In the genomic region with DNA sequence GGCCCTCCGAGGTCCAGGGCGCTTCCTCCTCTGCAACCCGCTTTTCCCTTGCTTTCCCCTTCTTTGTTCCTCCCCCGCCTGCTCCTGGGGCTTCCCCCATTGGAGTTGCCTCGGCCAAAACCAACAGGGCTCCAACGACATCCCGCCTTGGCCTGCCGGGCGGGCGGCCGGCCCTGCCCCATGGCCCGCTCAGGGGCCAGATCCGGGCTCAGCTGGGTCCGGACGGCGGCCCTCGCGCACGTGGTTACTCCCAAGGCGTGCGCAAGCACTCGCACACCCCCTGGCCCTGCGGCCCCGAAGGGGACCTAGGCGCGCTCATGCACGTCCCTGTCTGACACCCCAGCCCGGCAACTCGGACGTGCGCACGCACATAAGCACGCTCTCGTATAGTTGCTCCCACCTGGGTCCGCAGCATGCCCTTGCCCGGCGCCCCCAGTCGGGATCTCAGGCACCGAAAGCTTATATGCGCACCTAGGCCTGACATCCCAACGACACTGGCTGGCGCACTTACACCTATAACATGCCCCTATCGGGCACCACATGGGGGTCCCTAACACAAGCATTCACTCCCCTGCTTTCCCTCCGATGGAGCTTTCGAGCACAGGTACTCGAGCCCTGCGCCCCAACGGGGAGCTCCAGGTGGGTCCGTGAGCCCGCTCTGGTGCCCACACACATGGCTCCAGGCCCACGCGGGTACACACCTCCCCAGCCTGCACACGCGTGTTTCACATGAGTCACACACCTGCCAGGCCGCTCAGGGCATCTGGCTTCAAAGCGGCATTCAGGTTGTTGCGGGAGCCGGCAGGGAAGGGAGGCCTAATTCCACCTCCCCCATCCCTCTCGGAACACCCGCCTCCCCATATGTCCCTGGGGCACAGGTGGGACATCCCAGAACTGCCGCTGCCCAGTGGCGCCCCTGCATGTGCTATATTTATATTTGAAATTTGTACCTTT, we compare ENCODE assay signal across 16 cellular contexts. TPM values are rescaled to one million over a fixed set of nuclear protein-coding genes. Genes with fewer than 3 reads are reported as not detected.
DNase-seq lines count a peak whose midpoint lies in the region; ATAC-seq, FAIRE-seq and TF ChIP-seq lines count a peak whose summit lies in the region.
"Had no signal": no experiment of that assay in that cellular context is flagged by ENCODE, and none has a peak within 500 bp of the region (broad histone marks: within the 10 kb centered on the region; RNA-seq: fewer than 3 reads in every experiment).

No MANE protein-coding gene starts in this region.

- H3K27ac ChIP-seq in GM23248 (no peak overlapping the region), caudate nucleus (ENCODE audit: low read depth, low read length) (peak overlapping the region; percentile 6), keratinocyte (ENCODE audit: control insufficient read depth, insufficient read depth, low read length) (peak overlapping the region; percentile 33), stomach (peak overlapping the region; percentile 59 to 94 (median 90)), Karpas-422 (ENCODE audit: low read length) (no peak overlapping the region)
- H3K27ac ChIP-seq: foreskin keratinocyte had no signal

- H3K9me1 ChIP-seq in keratinocyte (ENCODE audit: control insufficient read depth, extremely low read depth, insufficient read depth, low read length), result no peaks in the 10 kb centered on the region

- intact Hi-C loops in stomach (cut with DNase I; ENCODE audit: low total_unique reads), result no loop called here

- H3K36me3 ChIP-seq in GM23248 (ENCODE audit: low read depth) (no peaks in the 10 kb centered on the region), keratinocyte (ENCODE audit: control insufficient read depth in 2 of 2, extremely low read depth in 1 of 2, insufficient read depth in 2 of 2, low read length in 2 of 2) (no peaks in the 10 kb centered on the region), stomach (no peaks in the 10 kb centered on the region), Karpas-422 (ENCODE audit: insufficient read depth, low read length) (no peaks in the 10 kb centered on the region)
- H3K36me3 ChIP-seq: BE2C, HAP-1 had no signal

- no peak overlapping the region for H3K27ac Mint-ChIP-seq in activated CD4-positive, alpha-beta memory T cell treated with anti-CD3 and anti-CD28 coated beads, Interleukin-2, amount 10 ng/mL, durations not matched to agents 7 days and 5 days

- no peaks in the 10 kb centered on the region for H3K9me3 Mint-ChIP-seq in activated CD4-positive, alpha-beta memory T cell treated with anti-CD3 and anti-CD28 coated beads, Interleukin-2, amount 10 ng/mL, durations not matched to agents 7 days and 5 days

- H4K20me1 ChIP-seq in GM23248 (ENCODE audit: insufficient read depth), result no peaks in the 10 kb centered on the region
- H4K20me1 ChIP-seq in keratinocyte (ENCODE audit: control insufficient read depth, extremely low read depth, insufficient read depth, low read length), result no peaks in the 10 kb centered on the region
- H4K20me1 ChIP-seq in Karpas-422 (ENCODE audit: insufficient read depth, low read depth, low read length), result no peaks in the 10 kb centered on the region

- H3K9me3 ChIP-seq in GM23248 (ENCODE audit: low read depth) (no peaks in the 10 kb centered on the region), keratinocyte (ENCODE audit: control insufficient read depth, low read depth, low read length) (no peaks in the 10 kb centered on the region), stomach (no peaks in the 10 kb centered on the region), Karpas-422 (ENCODE audit: low read length) (no peaks in the 10 kb centered on the region)
- H3K9me3 ChIP-seq: BE2C, HAP-1 had no signal

- H3K4me1 ChIP-seq in GM23248 (ENCODE audit: insufficient read depth) (peaks cover 29% of the 10 kb centered on the region), keratinocyte (ENCODE audit: control insufficient read depth, extremely low read depth, insufficient read depth, low read length) (peaks cover 82% of the 10 kb centered on the region), stomach (peaks cover 94 to 100% (median 99%) of the 10 kb centered on the region in 4 donors), Karpas-422 (ENCODE audit: low read length) (0 out of 2 replicates have a peak, but pooled peaks cover 4% of the 10 kb centered on the region)
- H3K4me1 ChIP-seq: HAP-1 had no signal

- in situ Hi-C loops in GM23248 (cut with MboI), result no loop called here

- TF ChIP-seq CTCF in keratinocyte (optimal IDR thresholded peaks at IDR 0.05 in 1 of 3, IDR thresholded peaks at IDR 0.05 in 1 of 3, conservative IDR thresholded peaks at IDR 0.05 in 1 of 3; ENCODE audit: extremely low read depth in 1 of 3, insufficient read depth in 2 of 3, low read length in 3 of 3) (no peak), stomach (IDR thresholded peaks at IDR 0.05) (no peak)

- H3K9me2 ChIP-seq in GM23248 (ENCODE audit: insufficient read depth) (no peaks in the 10 kb centered on the region), Karpas-422 (replicated peaks; ENCODE audit: insufficient read depth, low read length) (no peaks in the 10 kb centered on the region)

- H3K36me3 Mint-ChIP-seq in activated CD4-positive, alpha-beta memory T cell treated with anti-CD3 and anti-CD28 coated beads, Interleukin-2, amount 10 ng/mL, durations not matched to agents 7 days and 5 days (ENCODE audit: low read depth), result peaks cover 2% of the 10 kb centered on the region

- POLR2A ChIA-PET in activated CD4-positive, alpha-beta memory T cell treated with anti-CD3 and anti-CD28 coated beads, Interleukin-2, amount 10 ng/mL, durations not matched to agents 7 days and 5 days (lab: Charles Lee), result no interaction called here

- H3K4me2 ChIP-seq in GM23248 (ENCODE audit: unreplicated experiment) (no peak overlapping the region), keratinocyte (ENCODE audit: control insufficient read depth, extremely low read depth, insufficient read depth, low read depth, low read length) (peak overlapping the region; percentile 32), Karpas-422 (ENCODE audit: low read depth, low read length, poor library complexity, severe bottlenecking) (no peak overlapping the region)

- no peak for FAIRE-seq in keratinocyte (lab: Jason Lieb, UNC)

- dilution Hi-C loops in keratinocyte (cut with MboI; ENCODE audit: extremely low pct_ligation_motif_present, low sequenced_read_pairs), result no loop called here

- H3K4me1 Mint-ChIP-seq in activated CD4-positive, alpha-beta memory T cell treated with anti-CD3 and anti-CD28 coated beads, Interleukin-2, amount 10 ng/mL, durations not matched to agents 7 days and 5 days, result peaks cover 19% of the 10 kb centered on the region

- no peaks in the 10 kb centered on the region for H3F3A ChIP-seq in GM23248 (ENCODE audit: insufficient read depth)

- 45 to 52% methylated on average over 57 of the region's 62 CpGs for WGBS in GM23248 (ENCODE audit: low coverage in 1 of 2, low lambda C conversion rate in 2 of 2, missing lambda C conversion rate in 2 of 2), 2 experiments
- 34 to 55% (median 47%) methylated on average over 37 to 62 of the region's 62 CpGs for WGBS in stomach, 5 donors

- H3K27me3 Mint-ChIP-seq in activated CD4-positive, alpha-beta memory T cell treated with anti-CD3 and anti-CD28 coated beads, Interleukin-2, amount 10 ng/mL, durations not matched to agents 7 days and 5 days, result peaks cover 56% of the 10 kb centered on the region

- H3K9ac ChIP-seq in GM23248 (no peak overlapping the region), keratinocyte (ENCODE audit: control insufficient read depth, extremely low read depth, insufficient read depth, low read length) (peak overlapping the region; percentile 64), Karpas-422 (ENCODE audit: low read length) (no peak overlapping the region)

- CTCF ChIA-PET in activated CD4-positive, alpha-beta memory T cell treated with anti-CD3 and anti-CD28 coated beads, Interleukin-2, amount 10 ng/mL, durations not matched to agents 7 days and 5 days (lab: Charles Lee), result no interaction called here

- H2AFZ ChIP-seq in GM23248 (no peak overlapping the region), keratinocyte (ENCODE audit: control insufficient read depth, low read length) (no peak overlapping the region), Karpas-422 (ENCODE audit: low read length) (no peak overlapping the region)

- H3K4me3 ChIP-seq in GM23248 (no peak overlapping the region), keratinocyte (ENCODE audit: control insufficient read depth in 2 of 3, extremely low read depth in 1 of 3, insufficient read depth in 2 of 3, low read depth in 1 of 3, low read length in 3 of 3) (peak overlapping the region in 1 of 3 experiments; percentile 18), stomach (peak overlapping the region in 1 of 4 donors; percentile 2), Karpas-422 (ENCODE audit: low read length) (no peak overlapping the region)
- H3K4me3 ChIP-seq: HAP-1, lung had no signal

- ATAC-seq in GM21390 (IDR thresholded peaks at IDR 0.05; ENCODE audit: unreplicated experiment), result no peak
- ATAC-seq in HG03159 (IDR thresholded peaks at IDR 0.05; ENCODE audit: unreplicated experiment), result no peak

- TF ChIP-seq POLR2A in stomach (IDR thresholded peaks at IDR 0.05), result no peak

- DNase-seq in GM23248 (peak; percentile 4), caudate nucleus (lab: John Stamatoyannopoulos, UW) (no peak), keratinocyte (ENCODE audit: low read depth, low spot score) (no peak), stomach (peak; percentile 82), Karpas-422 (no peak)
- DNase-seq in activated CD4-positive, alpha-beta memory T cell treated with anti-CD3 and anti-CD28 coated beads, Interleukin-2, amount 10 ng/mL, durations not matched to agents 7 days and 5 days, result no peak
- DNase-seq: activated CD4-positive, alpha-beta T cell treated with anti-CD3 and anti-CD28 coated beads, Interleukin-2, amount 50 U/mL, for 48 hours; BE2C; foreskin keratinocyte; GF-D8; OCI-M1 had no signal

- H3K79me2 ChIP-seq in GM23248 (ENCODE audit: insufficient read depth), result peaks cover 100% of the 10 kb centered on the region
- H3K79me2 ChIP-seq in keratinocyte (ENCODE audit: control insufficient read depth, insufficient read depth, low read length), result peaks cover 69% of the 10 kb centered on the region
- H3K79me2 ChIP-seq in Karpas-422 (ENCODE audit: low read length), result no peaks in the 10 kb centered on the region

- H3K27me3 ChIP-seq in GM23248 (replicated peaks; ENCODE audit: insufficient read depth), result no peaks in the 10 kb centered on the region
- peaks cover 7% of the 10 kb centered on the region for H3K27me3 ChIP-seq in keratinocyte (ENCODE audit: control insufficient read depth, extremely low read depth, insufficient read depth, low read length)
- peaks cover 0 to 55% (median 13%) of the 10 kb centered on the region in 3 donors for H3K27me3 ChIP-seq in stomach
- H3K27me3 ChIP-seq in Karpas-422 (ENCODE audit: low read length), result no peaks in the 10 kb centered on the region
- H3K27me3 ChIP-seq: BE2C had no signal

- no peak overlapping the region for H3K4me3 Mint-ChIP-seq in activated CD4-positive, alpha-beta memory T cell treated with anti-CD3 and anti-CD28 coated beads, Interleukin-2, amount 10 ng/mL, durations not matched to agents 7 days and 5 days

- TF ChIP-seq EP300 in stomach (IDR thresholded peaks at IDR 0.05), result no peak

RNA-seq across cellular contexts. Expression of gene NFIX, which starts 15.0 kb away (rescaled TPM):
- total RNA-seq in GM23248 (2014; rRNA removed; shearing (Covaris generic)), result 71.0 and 81.4 TPM in 2 replicates
- polyA plus RNA-seq in GM23248 (2016; fragmentation: Nextera tagmentation; extraction: Ambion mirVana) (59.2 and 60.8 TPM in 2 replicates), keratinocyte (3.1 to 21.4 TPM (median 5.2 TPM) in 3 replicates), stomach (10 to 100 TPM; 11.5 to 45.0 (median 30.2) TPM)
- polyA plus RNA-seq in keratinocyte (2011; ENCODE audit: low read depth), result 13.1 TPM
- 8.8 and 19.1 TPM in 2 replicates for polyA plus RNA-seq in keratinocyte (2011; cell fraction: cytosol; rRNA removed)
- 16.8 and 22.7 TPM in 2 replicates for polyA plus RNA-seq in keratinocyte (2011; cell fraction: nucleus; rRNA removed)
- polyA plus RNA-seq in keratinocyte (2012; ENCODE audit: low replicate concordance), result 11.9 and 50.9 TPM in 2 replicates
- polyA minus RNA-seq in keratinocyte, result 8.7 to 101 TPM (median 9.2 TPM) in 3 replicates
- polyA minus RNA-seq in keratinocyte (2011; cell fraction: cytosol; rRNA and poly(A)+ RNA removed), result 22.1 TPM
- polyA minus RNA-seq in keratinocyte (2011; cell fraction: nucleus; rRNA and poly(A)+ RNA removed), result 9.8 and 16.2 TPM in 2 replicates
- total RNA-seq in stomach, result 100 to 1,000 TPM in 1 of 5 donors, 10 to 100 TPM in 4; 14.0 to 183 (median 63.3) TPM
- 0.04 and 0.18 TPM in 2 replicates for total RNA-seq in Karpas-422 (2014; rRNA removed; shearing (Covaris generic); ENCODE audit: low replicate concordance)
- total RNA-seq in activated CD4-positive, alpha-beta memory T cell treated with anti-CD3 and anti-CD28 coated beads, Interleukin-2, amount 10 ng/mL, durations not matched to agents 7 days and 5 days, result under 1 TPM in 1 of 2 experiments, not detected in 1; 0.05 TPM

RNA-seq across cellular contexts. Expression of gene DAND5, which starts 40.9 kb away (rescaled TPM):
- total RNA-seq in GM23248 (2014; rRNA removed; shearing (Covaris generic)), result not detected in 2 replicates
- polyA plus RNA-seq in GM23248 (2016; fragmentation: Nextera tagmentation; extraction: Ambion mirVana) (not detected in 2 replicates), keratinocyte (0.09 TPM in 1 of 3 replicates, not detected in the others), stomach (under 1 TPM in 2 of 3 donors, not detected in 1; 0.12 to 0.13 TPM)
- polyA plus RNA-seq in keratinocyte (2011; ENCODE audit: low read depth), result not detected
- not detected in 2 replicates for polyA plus RNA-seq in keratinocyte (2011; cell fraction: cytosol; rRNA removed)
- 0.06 and 0.08 TPM in 2 replicates for polyA plus RNA-seq in keratinocyte (2011; cell fraction: nucleus; rRNA removed)
- 0.06 TPM in 1 of 2 replicates, not detected in the other for polyA plus RNA-seq in keratinocyte (2012; ENCODE audit: low replicate concordance)
- not detected in 3 replicates for polyA minus RNA-seq in keratinocyte
- not detected for polyA minus RNA-seq in keratinocyte (2011; cell fraction: cytosol; rRNA and poly(A)+ RNA removed)
- polyA minus RNA-seq in keratinocyte (2011; cell fraction: nucleus; rRNA and poly(A)+ RNA removed), result not detected in 2 replicates
- under 1 TPM in 1 of 5 donors, not detected in 4; 0.58 TPM for total RNA-seq in stomach
- 0.52 TPM in 1 of 2 replicates, not detected in the other for total RNA-seq in Karpas-422 (2014; rRNA removed; shearing (Covaris generic); ENCODE audit: low replicate concordance)
- total RNA-seq in activated CD4-positive, alpha-beta memory T cell treated with anti-CD3 and anti-CD28 coated beads, Interleukin-2, amount 10 ng/mL, durations not matched to agents 7 days and 5 days, result under 1 TPM; 0.13 to 0.15 TPM
- total RNA-seq: T-helper 2 cell treated with Interferon-gamma antibody and Interleukin-4, amounts not matched to agents 100 ng/mL and 5 ng/mL, for 36 hours had no signal

RNA-seq across cellular contexts. Expression of gene GADD45GIP1, which starts 53.3 kb away (rescaled TPM):
- 41.6 and 48.4 TPM in 2 replicates for total RNA-seq in GM23248 (2014; rRNA removed; shearing (Covaris generic))
- polyA plus RNA-seq in GM23248 (2016; fragmentation: Nextera tagmentation; extraction: Ambion mirVana) (132 and 136 TPM in 2 replicates), keratinocyte (27.8 to 38.4 TPM (median 35.5 TPM) in 3 replicates), stomach (10 to 100 TPM; 59.0 to 75.4 (median 61.8) TPM)
- 22.7 TPM for polyA plus RNA-seq in keratinocyte (2011; ENCODE audit: low read depth)
- 10.8 and 29.0 TPM in 2 replicates for polyA plus RNA-seq in keratinocyte (2011; cell fraction: cytosol; rRNA removed)
- polyA plus RNA-seq in keratinocyte (2011; cell fraction: nucleus; rRNA removed), result 9.8 and 10.6 TPM in 2 replicates
- 18.1 and 56.9 TPM in 2 replicates for polyA plus RNA-seq in keratinocyte (2012; ENCODE audit: low replicate concordance)
- 4.4 to 9.0 TPM (median 4.6 TPM) in 3 replicates for polyA minus RNA-seq in keratinocyte
- polyA minus RNA-seq in keratinocyte (2011; cell fraction: cytosol; rRNA and poly(A)+ RNA removed), result 43.2 TPM
- polyA minus RNA-seq in keratinocyte (2011; cell fraction: nucleus; rRNA and poly(A)+ RNA removed), result 2.9 and 3.7 TPM in 2 replicates
- total RNA-seq in stomach, result 10 to 100 TPM in 4 of 5 donors, 1 to 10 TPM in 1; 1.8 to 93.3 (median 25.9) TPM
- total RNA-seq in Karpas-422 (2014; rRNA removed; shearing (Covaris generic); ENCODE audit: low replicate concordance), result 23.2 and 66.6 TPM in 2 replicates
- 10 to 100 TPM; 17.5 to 18.4 TPM for total RNA-seq in activated CD4-positive, alpha-beta memory T cell treated with anti-CD3 and anti-CD28 coated beads, Interleukin-2, amount 10 ng/mL, durations not matched to agents 7 days and 5 days

Comparison
In these comparisons a context has a peak if more than half of its experiments do, and no peak if none do; other contexts are left out.
1. DNase-seq: peak in GM23248 (single experiment) and stomach (single experiment); none in caudate nucleus (0 of 61), keratinocyte (single experiment), Karpas-422 (single experiment) and activated CD4-positive, alpha-beta memory T cell treated with anti-CD3 and anti-CD28 coated beads, Interleukin-2, amount 10 ng/mL, durations not matched to agents 7 days and 5 days (single experiment).
2. H3K27ac ChIP-seq: peak in caudate nucleus (single experiment), keratinocyte (single experiment) and stomach (5 of 5); none in GM23248 (single experiment) and Karpas-422 (single experiment).
3. RNA of gene NFIX, which starts 15.0 kb away (total RNA-seq): 71.0 to 81.4 TPM in GM23248 and 14.0 to 183 TPM in stomach; 0.05 TPM in activated CD4-positive, alpha-beta memory T cell treated with anti-CD3 and anti-CD28 coated beads, Interleukin-2, amount 10 ng/mL, durations not matched to agents 7 days and 5 days and 0.04 to 0.18 TPM in Karpas-422; every median in the first group is over 10 times any median in the second.